Comparison of ENCODE assay signal across 1 cellular context in the genomic region with DNA sequence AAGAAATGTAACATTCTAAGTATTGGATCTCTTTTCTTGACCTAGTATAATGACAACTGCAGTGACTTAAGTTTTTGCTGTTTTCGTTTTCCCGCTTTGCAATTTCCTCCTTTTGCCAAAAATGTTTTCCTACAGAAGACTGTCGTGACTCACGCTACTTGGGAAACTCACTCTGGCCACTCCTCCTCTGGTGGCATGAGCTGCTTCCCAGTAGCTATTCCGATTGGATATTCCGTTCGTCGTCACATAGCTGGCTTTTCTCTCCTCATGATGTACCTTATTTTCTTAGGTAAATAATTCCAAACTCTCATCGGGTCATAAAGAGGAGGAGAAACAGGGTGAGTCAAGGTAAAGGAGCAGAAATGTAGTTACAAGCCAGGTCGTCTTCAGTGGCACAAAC.
TF ChIP-seq lines count a peak whose summit lies in the region.

No MANE protein-coding gene starts in this region.

TF ChIP-seq in endothelial cell of umbilical vein, 7 proteins besides CTCF, POLR2A, EP300 and RAD21 (continued from another document):
- TF ChIP-seq JUN (IDR thresholded peaks at IDR 0.05; ENCODE audit: borderline replicate concordance, insufficient read depth, insufficient read length, low read depth) = peak; percentile 43
- no peak for TF ChIP-seq MYC (IDR thresholded peaks at IDR 0.05; ENCODE audit: low read depth, low read length)
